In the genomic region with DNA sequence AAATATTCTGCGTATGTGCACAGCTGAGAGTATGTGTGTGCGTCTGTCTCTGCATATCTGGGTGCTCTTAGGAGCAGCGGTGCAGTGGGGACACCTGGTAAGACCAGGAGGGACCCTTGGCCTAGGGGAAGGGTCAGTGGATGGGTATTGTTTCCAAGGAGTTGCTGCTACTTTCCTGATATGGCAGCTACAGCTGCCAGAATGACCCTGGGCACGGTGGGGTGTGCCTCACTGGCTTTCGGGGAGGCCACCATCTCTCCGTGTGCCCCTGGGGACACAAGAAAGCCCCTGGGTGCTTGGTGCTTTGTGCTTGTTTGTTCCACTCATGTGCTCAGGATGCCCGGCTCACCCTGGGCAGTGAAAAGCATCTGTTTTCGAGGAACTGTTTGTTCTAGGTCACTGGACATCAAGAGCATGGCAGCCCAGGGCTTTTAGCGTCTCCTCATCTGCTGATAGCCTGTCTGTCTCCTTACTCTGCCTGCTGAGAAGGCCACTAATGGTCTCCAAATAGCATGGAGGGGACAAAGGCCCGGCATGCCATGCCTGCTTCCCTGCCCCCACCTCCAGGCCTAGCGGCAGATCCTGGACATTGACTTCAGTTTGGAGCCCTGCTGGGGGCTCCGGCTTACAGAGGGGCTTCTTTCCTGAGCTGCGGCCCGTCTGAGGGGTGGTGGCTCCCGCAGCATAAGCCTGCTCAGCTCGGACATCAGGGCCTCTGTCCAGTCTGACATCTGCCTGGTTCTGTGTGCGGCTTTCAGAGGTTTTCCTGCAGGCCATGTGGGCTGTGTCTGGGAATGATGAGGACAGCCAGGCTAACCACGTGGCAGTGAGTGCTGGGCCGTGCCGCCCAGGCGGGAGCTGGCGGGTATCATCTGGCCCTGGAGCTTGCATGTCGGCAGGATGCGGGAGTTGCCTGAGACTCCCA, we compare ENCODE assay signal across 10 cellular contexts. TPM values are rescaled to one million over a fixed set of nuclear protein-coding genes. Genes with fewer than 3 reads are reported as not detected.
DNase-seq lines count a peak whose midpoint lies in the region; ATAC-seq and TF ChIP-seq lines count a peak whose summit lies in the region.
"Had no signal": no experiment of that assay in that cellular context is flagged by ENCODE, and none has a peak within 500 bp of the region (broad histone marks: within the 10 kb centered on the region; RNA-seq: fewer than 3 reads in every experiment).

No MANE protein-coding gene starts in this region.

- H3K36me3 ChIP-seq in mucosa of descending colon (ENCODE audit: low read depth) = no peaks in the 10 kb centered on the region
- peaks cover 33% of the 10 kb centered on the region for H3K36me3 ChIP-seq in upper lobe of right lung

- peak overlapping the region; percentile 24 for H3K27ac ChIP-seq in upper lobe of right lung

- CTCF ChIA-PET in activated CD4-positive, alpha-beta T cell treated with anti-CD3 and anti-CD28 coated beads for 36 hours (lab: Charles Lee) = interaction anchor here (0.8 to 1.0 kb wide), 2 partner anchors 9 to 38 kb away, joined by 3 to 4 read pairs; partner anchors contain the start of gene PFKFB3
- CTCF ChIA-PET in activated CD4-positive, alpha-beta memory T cell treated with anti-CD3 and anti-CD28 coated beads for 36 hours (lab: Charles Lee) = interaction anchor here (1.0 to 1.9 kb wide), 2 partner anchors 9 to 190 kb away, joined by 3 to 8 read pairs; partner anchors contain the start of gene PFKFB3

- POLR2A ChIA-PET in activated CD4-positive, alpha-beta T cell treated with anti-CD3 and anti-CD28 coated beads for 36 hours (lab: Charles Lee) = no interaction called here
- POLR2A ChIA-PET in activated CD4-positive, alpha-beta memory T cell treated with anti-CD3 and anti-CD28 coated beads for 36 hours (lab: Charles Lee) = no interaction called here

- no peak for ATAC-seq in activated CD4-positive, alpha-beta T cell treated with anti-CD3 and anti-CD28 coated beads for 36 hours
- ATAC-seq in mucosa of descending colon (peak; percentile 27), upper lobe of right lung (peak; percentile 45)

- peaks cover 19% of the 10 kb centered on the region for H3K4me1 Mint-ChIP-seq in activated CD4-positive, alpha-beta T cell treated with anti-CD3 and anti-CD28 coated beads for 36 hours
- peaks cover 11% of the 10 kb centered on the region for H3K4me1 Mint-ChIP-seq in activated CD4-positive, alpha-beta memory T cell treated with anti-CD3 and anti-CD28 coated beads for 36 hours (ENCODE audit: low read depth)

- H3K27me3 Mint-ChIP-seq in activated CD4-positive, alpha-beta T cell treated with anti-CD3 and anti-CD28 coated beads for 36 hours = no peaks in the 10 kb centered on the region
- H3K27me3 Mint-ChIP-seq in activated CD4-positive, alpha-beta memory T cell treated with anti-CD3 and anti-CD28 coated beads for 36 hours = no peaks in the 10 kb centered on the region

- H3K4me3 ChIP-seq in fibroblast of mammary gland (ENCODE audit: control insufficient read depth, low read depth, low read length) = no peak overlapping the region
- no peak overlapping the region for H3K4me3 ChIP-seq in mucosa of descending colon
- H3K4me3 ChIP-seq in upper lobe of right lung = no peak overlapping the region

- TF ChIP-seq CTCF in fibroblast of mammary gland (conservative IDR thresholded peaks at IDR 0.05; ENCODE audit: control insufficient read depth, insufficient read depth, low read depth, low read length) (no peak), mucosa of descending colon (IDR thresholded peaks at IDR 0.05) (no peak), upper lobe of right lung (IDR thresholded peaks at IDR 0.05) (no peak)

- peaks cover 46% of the 10 kb centered on the region for H3K36me3 Mint-ChIP-seq in activated CD4-positive, alpha-beta T cell treated with anti-CD3 and anti-CD28 coated beads for 36 hours (ENCODE audit: low read depth)
- H3K36me3 Mint-ChIP-seq in activated CD4-positive, alpha-beta memory T cell treated with anti-CD3 and anti-CD28 coated beads for 36 hours = peaks cover 28% of the 10 kb centered on the region

- peak overlapping the region; percentile 42 for H3K27ac Mint-ChIP-seq in activated CD4-positive, alpha-beta T cell treated with anti-CD3 and anti-CD28 coated beads for 36 hours
- H3K27ac Mint-ChIP-seq in activated CD4-positive, alpha-beta memory T cell treated with anti-CD3 and anti-CD28 coated beads for 36 hours = no peak overlapping the region

- H3K9me3 Mint-ChIP-seq in activated CD4-positive, alpha-beta T cell treated with anti-CD3 and anti-CD28 coated beads for 36 hours (ENCODE audit: low read depth) = no peaks in the 10 kb centered on the region
- no peaks in the 10 kb centered on the region for H3K9me3 Mint-ChIP-seq in activated CD4-positive, alpha-beta memory T cell treated with anti-CD3 and anti-CD28 coated beads for 36 hours

- H3K27me3 ChIP-seq in upper lobe of right lung = no peaks in the 10 kb centered on the region

- DNase-seq in activated CD4-positive, alpha-beta T cell treated with anti-CD3 and anti-CD28 coated beads for 36 hours = no peak
- DNase-seq in activated CD4-positive, alpha-beta T cell treated with anti-CD3 and anti-CD28 coated beads for 48 hours = no peak
- peak; percentile 53 for DNase-seq in fibroblast of mammary gland (ENCODE audit: low read depth)
- no peak for DNase-seq in mucosa of descending colon
- DNase-seq in upper lobe of right lung = no peak
- DNase-seq in NCI-H1105 (lab: John Stamatoyannopoulos, UW) = no peak
- DNase-seq in NCI-H226 = no peak
- DNase-seq in activated CD4-positive, alpha-beta memory T cell treated with anti-CD3 and anti-CD28 coated beads for 36 hours = no peak
- DNase-seq: 8988T, SHP77 treated with DMSO at 0.1 percent for 48 hours had no signal

- H3K4me3 Mint-ChIP-seq in activated CD4-positive, alpha-beta T cell treated with anti-CD3 and anti-CD28 coated beads for 36 hours = no peak overlapping the region
- H3K4me3 Mint-ChIP-seq in activated CD4-positive, alpha-beta memory T cell treated with anti-CD3 and anti-CD28 coated beads for 36 hours = no peak overlapping the region

- H3K4me1 ChIP-seq in mucosa of descending colon (ENCODE audit: low read depth) (no peaks in the 10 kb centered on the region), upper lobe of right lung (peaks cover 7% of the 10 kb centered on the region)

- H3K9me3 ChIP-seq in mucosa of descending colon = no peaks in the 10 kb centered on the region
- H3K9me3 ChIP-seq in upper lobe of right lung = no peaks in the 10 kb centered on the region

- intact Hi-C loops in activated CD4-positive, alpha-beta T cell treated with anti-CD3 and anti-CD28 coated beads for 36 hours (cut with DNase I, micrococcal nuclease) = no loop called here
- intact Hi-C loops in mucosa of descending colon (cut with DNase I, micrococcal nuclease) (no loop called here), upper lobe of right lung (cut with DNase I) (no loop called here)
- intact Hi-C loops in activated CD4-positive, alpha-beta memory T cell treated with anti-CD3 and anti-CD28 coated beads for 36 hours (cut with micrococcal nuclease) = no loop called here

RNA-seq across cellular contexts. Expression of gene PFKFB3, which starts 8.9 kb away (rescaled TPM):
- total RNA-seq in activated CD4-positive, alpha-beta T cell treated with anti-CD3 and anti-CD28 coated beads for 36 hours = 100 to 1,000 TPM; 133 to 183 TPM
- total RNA-seq in mucosa of descending colon (10 to 100 TPM; 19.3 to 39.0 (median 21.7) TPM), upper lobe of right lung (77.2 TPM)
- 10 to 100 TPM; 70.6 to 76.4 TPM for total RNA-seq in activated CD4-positive, alpha-beta memory T cell treated with anti-CD3 and anti-CD28 coated beads for 36 hours
